ENCODE assay signal across 14 cellular contexts in genomic region chr15:101043011-101043410, GRCh38.
"Had no signal": no experiment of that assay in that cellular context is flagged by ENCODE, and none has a peak within 500 bp of the region (broad histone marks: within the 10 kb centered on the region; RNA-seq: fewer than 3 reads in every experiment).

No MANE protein-coding gene starts in this region.

- H3K27ac ChIP-seq: body of pancreas, lower lobe of right lung, neutrophil, right atrium auricular region had no signal

- H3K9me3 ChIP-seq: body of pancreas, lower lobe of right lung, neutrophil had no signal

- H3K4me3 Mint-ChIP-seq: activated CD8-positive, alpha-beta T cell treated with anti-CD3 and anti-CD28 coated beads for 36 hours; activated naive CD4-positive, alpha-beta T cell treated with anti-CD3 and anti-CD28 coated beads, Interleukin-2, amount 50 U/mL, for 24 hours; effector memory CD8-positive, alpha-beta T cell; mesothelial cell of epicardium had no signal

- H3K4me1 Mint-ChIP-seq: activated naive CD4-positive, alpha-beta T cell treated with anti-CD3 and anti-CD28 coated beads, Interleukin-2, amount 50 U/mL, for 24 hours had no signal

- DNase-seq: activated CD4-positive, alpha-beta T cell treated with anti-CD3 and anti-CD28 coated beads for 1 hour; activated CD8-positive, alpha-beta T cell treated with anti-CD3 and anti-CD28 coated beads for 36 hours; activated T-cell treated with anti-CD3 and anti-CD28 coated beads for 4 hours; central memory CD4-positive, alpha-beta T cell; effector memory CD8-positive, alpha-beta T cell; erythroblast; hippocampal formation; lower lobe of right lung; stimulated activated naive CD4-positive, alpha-beta T cell treated with Interleukin-2 at 50 U/mL for 16 hours had no signal

- H3K4me1 ChIP-seq: body of pancreas had no signal

- H3K27me3 ChIP-seq: body of pancreas, neutrophil, right atrium auricular region had no signal

- H3K4me3 ChIP-seq: body of pancreas, lower lobe of right lung, right atrium auricular region had no signal

- H3K36me3 ChIP-seq: right atrium auricular region had no signal

- ATAC-seq: activated CD8-positive, alpha-beta T cell treated with anti-CD3 and anti-CD28 coated beads for 36 hours; body of pancreas; effector memory CD8-positive, alpha-beta T cell; lower lobe of right lung had no signal

- H3K27ac Mint-ChIP-seq: activated CD8-positive, alpha-beta T cell treated with anti-CD3 and anti-CD28 coated beads for 36 hours; activated naive CD4-positive, alpha-beta T cell treated with anti-CD3 and anti-CD28 coated beads, Interleukin-2, amount 50 U/mL, for 24 hours; effector memory CD8-positive, alpha-beta T cell; mesothelial cell of epicardium had no signal

- H3K36me3 Mint-ChIP-seq: activated naive CD4-positive, alpha-beta T cell treated with anti-CD3 and anti-CD28 coated beads, Interleukin-2, amount 50 U/mL, for 24 hours; mesothelial cell of epicardium had no signal
